23 cellular contexts compared by ENCODE assay signal in genomic region chr3:6260551-6261191, GRCh38.
DNase-seq lines count a peak whose midpoint lies in the region; ATAC-seq and TF ChIP-seq lines count a peak whose summit lies in the region.
"Had no signal": no experiment of that assay in that cellular context is flagged by ENCODE, and none has a peak within 500 bp of the region (broad histone marks: within the 10 kb centered on the region; RNA-seq: fewer than 3 reads in every experiment).

No MANE protein-coding gene starts in this region.

- POLR2A ChIA-PET in GM10248 (lab: Yijun Ruan, JAX), result no interaction called here

- DNase-seq in RPMI8226 (peak; percentile 35), GM10248 (ENCODE audit: extremely low spot score) (no peak), SHP77 treated with DMSO at 0.1 percent for 48 hours (lab: John Stamatoyannopoulos, UW) (no peak), kidney glomerular epithelial cell (lab: John Stamatoyannopoulos, UW) (no peak)
- DNase-seq: activated CD4-positive, alpha-beta T cell treated with anti-CD3 and anti-CD28 coated beads for 36 hours; activated naive CD8-positive, alpha-beta T cell treated with anti-CD3 and anti-CD28 coated beads for 36 hours; CD4-positive, alpha-beta memory T cell; DMS79; effector CD8-positive, alpha-beta T cell; foreskin melanocyte; left ventricle myocardium superior; NCI-H1694 treated with DMSO at 0.1 percent for 48 hours; NCI-H2227 treated with DMSO at 0.1 percent for 48 hours; NCI-H748 treated with DMSO at 0.1 percent for 48 hours; OCI-M1; SIG-M5; stimulated activated naive CD4-positive, alpha-beta T cell; T-helper 1 cell had no signal

- ATAC-seq in GM18867 (IDR thresholded peaks at IDR 0.05; ENCODE audit: unreplicated experiment) (peak; percentile 76), GM21447 (IDR thresholded peaks at IDR 0.05; ENCODE audit: unreplicated experiment) (peak; percentile 65), HG02981 (IDR thresholded peaks at IDR 0.05; ENCODE audit: unreplicated experiment) (peak; percentile 74)
- ATAC-seq: activated CD4-positive, alpha-beta T cell treated with anti-CD3 and anti-CD28 coated beads for 36 hours; GM23338; K562; left ventricle myocardium superior had no signal

- TF ChIP-seq CTCF in GM10248 (IDR thresholded peaks at IDR 0.05; ENCODE audit: control extremely low read depth, extremely low read depth, low read depth, missing control alignments), result no peak

- CTCF ChIA-PET in GM10248 (lab: Yijun Ruan, JAX), result interaction anchor here (0.9 to 1.7 kb wide), 4 partner anchors 9 to 28 kb away, joined by 3 to 4 read pairs (median 4); no protein-coding TSS in a partner anchor
